Comparison of ENCODE assay signal across 22 cellular contexts in the genomic region with DNA sequence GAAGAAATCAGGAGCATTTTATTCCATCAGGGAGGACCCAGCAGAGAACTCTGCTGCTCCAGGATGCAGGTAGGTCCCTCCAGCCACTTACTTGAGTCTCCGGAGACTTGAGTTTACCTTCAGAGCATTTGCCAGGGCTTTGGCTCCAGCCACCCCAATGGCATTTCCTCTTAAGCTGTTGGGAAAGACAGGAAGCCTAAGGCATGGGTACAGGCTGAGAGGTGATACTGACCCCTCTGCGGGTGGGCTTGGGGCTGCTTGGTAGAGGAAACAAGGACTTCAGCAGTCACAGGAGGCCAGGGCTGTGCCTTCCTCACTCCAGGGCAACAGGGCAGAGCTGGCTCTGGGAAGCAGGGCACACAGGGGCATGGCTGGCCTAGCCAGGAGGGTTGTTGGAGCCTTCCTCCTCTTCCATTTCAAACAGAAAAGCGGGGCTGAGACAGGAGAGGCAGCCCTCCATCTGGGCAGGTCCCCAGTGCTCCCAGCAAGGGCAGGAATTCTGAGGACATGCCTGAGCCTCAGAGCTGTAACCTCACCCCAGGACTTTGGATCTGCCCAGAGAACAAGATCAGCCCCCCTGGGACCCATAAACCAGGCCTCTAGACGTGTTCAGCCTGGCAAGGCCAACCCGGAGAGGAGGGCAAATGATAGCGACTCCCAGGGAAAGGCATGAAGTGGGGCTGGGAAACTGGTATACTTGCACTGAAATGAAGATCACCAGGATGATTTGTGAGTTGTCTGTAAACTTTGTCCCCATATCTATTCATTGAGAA. TPM values are rescaled to one million over a fixed set of nuclear protein-coding genes. Genes with fewer than 3 reads are reported as not detected.
DNase-seq lines count a peak whose midpoint lies in the region; ATAC-seq and TF ChIP-seq lines count a peak whose summit lies in the region.
"Had no signal": no experiment of that assay in that cellular context is flagged by ENCODE, and none has a peak within 500 bp of the region (broad histone marks: within the 10 kb centered on the region; RNA-seq: fewer than 3 reads in every experiment).

No MANE protein-coding gene starts in this region.

- intact Hi-C loops in Right ventricle myocardium superior (cut with DNase I) (no loop called here), upper lobe of right lung (cut with DNase I) (no loop called here), CD14-positive monocyte (cut with micrococcal nuclease) (no loop called here)

- H3K36me3 Mint-ChIP-seq in CD14-positive monocyte, result no peaks in the 10 kb centered on the region

- H3K9me3 Mint-ChIP-seq in CD14-positive monocyte, result no peaks in the 10 kb centered on the region
- H3K9me3 Mint-ChIP-seq: immature natural killer cell had no signal

- H3K4me3 ChIP-seq in cardiac muscle cell (no peak overlapping the region), iPS-20b (ENCODE audit: low read length) (no peak overlapping the region), upper lobe of right lung (no peak overlapping the region)
- H3K4me3 ChIP-seq: lower lobe of right lung had no signal

- DNase-seq in cardiac muscle cell (ENCODE audit: low read depth in 1 of 2, low spot score in 1 of 2) (peak in 1 of 2 donors; percentile 6), Right ventricle myocardium superior (no peak), NCI-H69 (lab: John Stamatoyannopoulos, UW) (peak; percentile 13), upper lobe of right lung (peak; percentile 38), NCI-H187 treated with DMSO at 0.1 percent for 48 hours (lab: John Stamatoyannopoulos, UW) (no peak), CD14-positive monocyte (ENCODE audit: low spot score) (no peak), GM13976 (ENCODE audit: low spot score) (no peak)
- DNase-seq: activated CD4-positive, alpha-beta T cell treated with anti-CD3 and anti-CD28 coated beads, Interleukin-2, amount 50 U/mL, for 1 hour; COR-L47; effector CD4-positive, alpha-beta T cell; head of caudate nucleus; immature natural killer cell; lower lobe of right lung; NCI-H1436; NK-92 treated with Interleukin-12 subunit alpha and Interleukin-12 subunit beta, amount 100 ng/mL, for 24 hours; posterior cingulate gyrus; stimulated activated CD4-positive, alpha-beta T cell treated with anti-CD3 and anti-CD28 coated beads, Interleukin-4, amount 100 ng/mL, for 1 hour had no signal

- H3K4me1 ChIP-seq in cardiac muscle cell (ENCODE audit: low read depth) (no peaks in the 10 kb centered on the region), iPS-20b (ENCODE audit: insufficient read depth, low read length) (peaks cover 4% of the 10 kb centered on the region; the same call in 1 of the 2 replicates), upper lobe of right lung (no peaks in the 10 kb centered on the region)
- H3K4me1 ChIP-seq: lower lobe of right lung had no signal

- H3K27me3 Mint-ChIP-seq in CD14-positive monocyte (ENCODE audit: low read depth in 3 of 3), result no peaks in the 10 kb centered on the region

- H3K4me1 Mint-ChIP-seq in CD14-positive monocyte, result peaks cover 10% of the 10 kb centered on the region
- H3K4me1 Mint-ChIP-seq: immature natural killer cell had no signal

- H3K36me3 ChIP-seq in cardiac muscle cell (peaks cover 10% of the 10 kb centered on the region), iPS-20b (ENCODE audit: insufficient read depth, low read depth, low read length) (peaks cover 5% of the 10 kb centered on the region; the same call in 1 of the 2 replicates), upper lobe of right lung (peaks cover 8% of the 10 kb centered on the region)

- peak overlapping the region; percentile 11; the same call in 1 of the 2 replicates for H3K9ac ChIP-seq in iPS-20b (ENCODE audit: low read depth, low read length)

- no peak for TF ChIP-seq CTCF in cardiac muscle cell (IDR thresholded peaks at IDR 0.05; ENCODE audit: low read depth, low read length)
- no peak for TF ChIP-seq CTCF in upper lobe of right lung (IDR thresholded peaks at IDR 0.05)
- TF ChIP-seq CTCF in CD14-positive monocyte (IDR thresholded peaks at IDR 0.05), result no peak
- TF ChIP-seq CTCF in GM13976 (IDR thresholded peaks at IDR 0.05; ENCODE audit: borderline replicate concordance, control extremely low read depth, extremely low read depth, insufficient read depth, missing control alignments), result no peak

- H3K27ac Mint-ChIP-seq in CD14-positive monocyte, result no peak overlapping the region

- ATAC-seq in Right ventricle myocardium superior (ENCODE audit: poor library complexity), result no peak
- no peak for ATAC-seq in upper lobe of right lung
- ATAC-seq: lower lobe of right lung had no signal

- H3K27me3 ChIP-seq in cardiac muscle cell, result no peaks in the 10 kb centered on the region
- H3K27me3 ChIP-seq in iPS-20b (ENCODE audit: insufficient read depth, low read length), result no peaks in the 10 kb centered on the region
- H3K27me3 ChIP-seq in upper lobe of right lung, result no peaks in the 10 kb centered on the region

- H3K27ac ChIP-seq in cardiac muscle cell (peak overlapping the region; percentile 2), iPS-20b (ENCODE audit: low read length) (no peak overlapping the region), upper lobe of right lung (no peak overlapping the region)
- H3K27ac ChIP-seq: lower lobe of right lung had no signal

- in situ Hi-C loops in GM13976 (cut with MboI; ENCODE audit: low sequenced_read_pairs, unreplicated experiment), result loop anchor here (25.0 kb wide), 2 partner anchors 120 to 345 kb away; partner anchors contain the start of genes CREBBP and DNASE1

- H3K9me3 ChIP-seq in cardiac muscle cell (ENCODE audit: low read depth), result no peaks in the 10 kb centered on the region
- H3K9me3 ChIP-seq in iPS-20b (ENCODE audit: insufficient read depth, low read depth, low read length), result no peaks in the 10 kb centered on the region
- H3K9me3 ChIP-seq in upper lobe of right lung, result no peaks in the 10 kb centered on the region
- H3K9me3 ChIP-seq: lower lobe of right lung had no signal

- no peak overlapping the region for H3K4me3 Mint-ChIP-seq in CD14-positive monocyte
- H3K4me3 Mint-ChIP-seq: immature natural killer cell had no signal

RNA-seq across cellular contexts. Expression of gene NLRC3, which starts 34.4 kb away (rescaled TPM):
- total RNA-seq in cardiac muscle cell (0.09 and 0.11 TPM in 2 replicates), Right ventricle myocardium superior (0.89 TPM), upper lobe of right lung (5.5 TPM)
- polyA plus RNA-seq in cardiac muscle cell (0.61 and 0.92 TPM in 2 replicates), CD14-positive monocyte (under 1 TPM; 0.03 to 0.06 TPM)
- polyA plus RNA-seq: fibroblast of lung had no signal

RNA-seq across cellular contexts. Expression of gene CLUAP1, which starts 42.0 kb away (rescaled TPM):
- total RNA-seq in cardiac muscle cell, result 23.3 and 29.0 TPM in 2 replicates
- 50.5 and 52.0 TPM in 2 replicates for polyA plus RNA-seq in cardiac muscle cell
- total RNA-seq in Right ventricle myocardium superior, result 17.4 TPM
- 23.3 TPM for total RNA-seq in upper lobe of right lung
- 1 to 10 TPM; 5.6 to 5.9 TPM for polyA plus RNA-seq in CD14-positive monocyte

RNA-seq across cellular contexts. Expression of gene C16orf90, which starts 47.5 kb away (rescaled TPM):
- not detected in 2 replicates for total RNA-seq in cardiac muscle cell
- polyA plus RNA-seq in cardiac muscle cell, result not detected in 2 replicates
- total RNA-seq in Right ventricle myocardium superior, result not detected
- total RNA-seq in upper lobe of right lung, result not detected
- polyA plus RNA-seq in CD14-positive monocyte, result not detected
- total RNA-seq: cardiac septum, fibroblast of lung, lower lobe of right lung, skeletal muscle tissue had no signal
- polyA plus RNA-seq: adipose tissue, fibroblast of lung, immature natural killer cell had no signal

Comparison
In these comparisons a context has a peak if more than half of its experiments do, and no peak if none do; other contexts are left out.
1. DNase-seq: peak in NCI-H69 (single experiment) and upper lobe of right lung (single experiment); none in Right ventricle myocardium superior (single experiment), NCI-H187 treated with DMSO at 0.1 percent for 48 hours (single experiment), CD14-positive monocyte (single experiment) and GM13976 (single experiment).